Comparison of ENCODE assay signal across 1 cellular context in the genomic region with DNA sequence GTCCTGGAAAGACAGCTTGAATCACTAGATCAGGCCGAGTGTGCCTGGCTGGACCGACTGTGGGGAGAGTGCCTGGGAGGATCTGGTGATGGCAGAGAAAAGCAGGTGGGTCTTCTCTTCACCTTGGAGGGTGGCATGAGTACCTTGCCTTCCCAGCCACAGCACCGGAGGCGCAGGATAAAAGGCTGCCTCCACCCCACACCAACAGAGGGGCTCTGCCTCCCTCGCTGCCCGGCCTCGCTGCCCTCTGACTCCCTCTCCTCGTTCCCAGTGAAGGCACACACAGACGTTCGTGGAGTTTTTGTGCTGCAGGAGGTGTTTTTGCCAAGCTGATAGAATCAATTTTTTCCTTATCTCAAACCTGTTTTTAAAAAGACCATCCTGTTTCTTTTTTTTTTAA.
TF ChIP-seq lines count a peak whose summit lies in the region.

No MANE protein-coding gene starts in this region.

TF ChIP-seq in GM23338, 12 proteins besides CTCF, POLR2A, EP300 and RAD21 (continued from another document):
- TF ChIP-seq, protein P1, sequence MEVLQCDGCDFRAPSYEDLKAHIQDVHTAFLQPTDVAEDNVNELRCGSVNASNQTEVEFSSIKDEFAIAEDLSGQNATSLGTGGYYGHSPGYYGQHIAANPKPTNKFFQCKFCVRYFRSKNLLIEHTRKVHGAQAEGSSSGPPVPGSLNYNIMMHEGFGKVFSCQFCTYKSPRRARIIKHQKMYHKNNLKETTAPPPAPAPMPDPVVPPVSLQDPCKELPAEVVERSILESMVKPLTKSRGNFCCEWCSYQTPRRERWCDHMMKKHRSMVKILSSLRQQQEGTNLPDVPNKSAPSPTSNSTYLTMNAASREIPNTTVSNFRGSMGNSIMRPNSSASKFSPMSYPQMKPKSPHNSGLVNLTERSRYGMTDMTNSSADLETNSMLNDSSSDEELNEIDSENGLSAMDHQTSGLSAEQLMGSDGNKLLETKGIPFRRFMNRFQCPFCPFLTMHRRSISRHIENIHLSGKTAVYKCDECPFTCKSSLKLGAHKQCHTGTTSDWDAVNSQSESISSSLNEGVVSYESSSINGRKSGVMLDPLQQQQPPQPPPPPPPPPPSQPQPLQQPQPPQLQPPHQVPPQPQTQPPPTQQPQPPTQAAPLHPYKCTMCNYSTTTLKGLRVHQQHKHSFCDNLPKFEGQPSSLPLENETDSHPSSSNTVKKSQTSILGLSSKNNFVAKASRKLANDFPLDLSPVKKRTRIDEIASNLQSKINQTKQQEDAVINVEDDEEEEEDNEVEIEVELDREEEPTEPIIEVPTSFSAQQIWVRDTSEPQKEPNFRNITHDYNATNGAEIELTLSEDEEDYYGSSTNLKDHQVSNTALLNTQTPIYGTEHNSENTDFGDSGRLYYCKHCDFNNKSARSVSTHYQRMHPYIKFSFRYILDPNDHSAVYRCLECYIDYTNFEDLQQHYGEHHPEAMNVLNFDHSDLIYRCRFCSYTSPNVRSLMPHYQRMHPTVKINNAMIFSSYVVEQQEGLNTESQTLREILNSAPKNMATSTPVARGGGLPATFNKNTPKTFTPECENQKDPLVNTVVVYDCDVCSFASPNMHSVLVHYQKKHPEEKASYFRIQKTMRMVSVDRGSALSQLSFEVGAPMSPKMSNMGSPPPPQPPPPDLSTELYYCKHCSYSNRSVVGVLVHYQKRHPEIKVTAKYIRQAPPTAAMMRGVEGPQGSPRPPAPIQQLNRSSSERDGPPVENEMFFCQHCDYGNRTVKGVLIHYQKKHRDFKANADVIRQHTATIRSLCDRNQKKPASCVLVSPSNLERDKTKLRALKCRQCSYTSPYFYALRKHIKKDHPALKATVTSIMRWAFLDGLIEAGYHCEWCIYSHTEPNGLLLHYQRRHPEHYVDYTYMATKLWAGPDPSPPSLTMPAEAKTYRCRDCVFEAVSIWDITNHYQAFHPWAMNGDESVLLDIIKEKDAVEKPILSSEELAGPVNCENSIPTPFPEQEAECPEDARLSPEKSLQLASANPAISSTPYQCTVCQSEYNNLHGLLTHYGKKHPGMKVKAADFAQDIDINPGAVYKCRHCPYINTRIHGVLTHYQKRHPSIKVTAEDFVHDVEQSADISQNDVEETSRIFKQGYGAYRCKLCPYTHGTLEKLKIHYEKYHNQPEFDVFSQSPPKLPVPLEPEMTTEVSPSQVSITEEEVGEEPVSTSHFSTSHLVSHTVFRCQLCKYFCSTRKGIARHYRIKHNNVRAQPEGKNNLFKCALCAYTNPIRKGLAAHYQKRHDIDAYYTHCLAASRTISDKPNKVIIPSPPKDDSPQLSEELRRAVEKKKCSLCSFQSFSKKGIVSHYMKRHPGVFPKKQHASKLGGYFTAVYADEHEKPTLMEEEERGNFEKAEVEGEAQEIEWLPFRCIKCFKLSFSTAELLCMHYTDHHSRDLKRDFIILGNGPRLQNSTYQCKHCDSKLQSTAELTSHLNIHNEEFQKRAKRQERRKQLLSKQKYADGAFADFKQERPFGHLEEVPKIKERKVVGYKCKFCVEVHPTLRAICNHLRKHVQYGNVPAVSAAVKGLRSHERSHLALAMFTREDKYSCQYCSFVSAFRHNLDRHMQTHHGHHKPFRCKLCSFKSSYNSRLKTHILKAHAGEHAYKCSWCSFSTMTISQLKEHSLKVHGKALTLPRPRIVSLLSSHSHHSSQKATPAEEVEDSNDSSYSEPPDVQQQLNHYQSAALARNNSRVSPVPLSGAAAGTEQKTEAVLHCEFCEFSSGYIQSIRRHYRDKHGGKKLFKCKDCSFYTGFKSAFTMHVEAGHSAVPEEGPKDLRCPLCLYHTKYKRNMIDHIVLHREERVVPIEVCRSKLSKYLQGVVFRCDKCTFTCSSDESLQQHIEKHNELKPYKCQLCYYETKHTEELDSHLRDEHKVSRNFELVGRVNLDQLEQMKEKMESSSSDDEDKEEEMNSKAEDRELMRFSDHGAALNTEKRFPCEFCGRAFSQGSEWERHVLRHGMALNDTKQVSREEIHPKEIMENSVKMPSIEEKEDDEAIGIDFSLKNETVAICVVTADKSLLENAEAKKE (CRISPR knock-in tag; IDR thresholded peaks at IDR 0.05), result no peak
- no peak for TF ChIP-seq JUNB (IDR thresholded peaks at IDR 0.05; ENCODE audit: unreplicated experiment)
- TF ChIP-seq, protein P2, sequence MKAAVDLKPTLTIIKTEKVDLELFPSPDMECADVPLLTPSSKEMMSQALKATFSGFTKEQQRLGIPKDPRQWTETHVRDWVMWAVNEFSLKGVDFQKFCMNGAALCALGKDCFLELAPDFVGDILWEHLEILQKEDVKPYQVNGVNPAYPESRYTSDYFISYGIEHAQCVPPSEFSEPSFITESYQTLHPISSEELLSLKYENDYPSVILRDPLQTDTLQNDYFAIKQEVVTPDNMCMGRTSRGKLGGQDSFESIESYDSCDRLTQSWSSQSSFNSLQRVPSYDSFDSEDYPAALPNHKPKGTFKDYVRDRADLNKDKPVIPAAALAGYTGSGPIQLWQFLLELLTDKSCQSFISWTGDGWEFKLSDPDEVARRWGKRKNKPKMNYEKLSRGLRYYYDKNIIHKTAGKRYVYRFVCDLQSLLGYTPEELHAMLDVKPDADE (IDR thresholded peaks at IDR 0.05), result no peak
- no peak for TF ChIP-seq EZH2phosphoT487 (IDR thresholded peaks at IDR 0.05; ENCODE audit: unreplicated experiment)
- TF ChIP-seq NANOG (IDR thresholded peaks at IDR 0.05; ENCODE audit: borderline replicate concordance), result no peak
- TF ChIP-seq, protein P3, sequence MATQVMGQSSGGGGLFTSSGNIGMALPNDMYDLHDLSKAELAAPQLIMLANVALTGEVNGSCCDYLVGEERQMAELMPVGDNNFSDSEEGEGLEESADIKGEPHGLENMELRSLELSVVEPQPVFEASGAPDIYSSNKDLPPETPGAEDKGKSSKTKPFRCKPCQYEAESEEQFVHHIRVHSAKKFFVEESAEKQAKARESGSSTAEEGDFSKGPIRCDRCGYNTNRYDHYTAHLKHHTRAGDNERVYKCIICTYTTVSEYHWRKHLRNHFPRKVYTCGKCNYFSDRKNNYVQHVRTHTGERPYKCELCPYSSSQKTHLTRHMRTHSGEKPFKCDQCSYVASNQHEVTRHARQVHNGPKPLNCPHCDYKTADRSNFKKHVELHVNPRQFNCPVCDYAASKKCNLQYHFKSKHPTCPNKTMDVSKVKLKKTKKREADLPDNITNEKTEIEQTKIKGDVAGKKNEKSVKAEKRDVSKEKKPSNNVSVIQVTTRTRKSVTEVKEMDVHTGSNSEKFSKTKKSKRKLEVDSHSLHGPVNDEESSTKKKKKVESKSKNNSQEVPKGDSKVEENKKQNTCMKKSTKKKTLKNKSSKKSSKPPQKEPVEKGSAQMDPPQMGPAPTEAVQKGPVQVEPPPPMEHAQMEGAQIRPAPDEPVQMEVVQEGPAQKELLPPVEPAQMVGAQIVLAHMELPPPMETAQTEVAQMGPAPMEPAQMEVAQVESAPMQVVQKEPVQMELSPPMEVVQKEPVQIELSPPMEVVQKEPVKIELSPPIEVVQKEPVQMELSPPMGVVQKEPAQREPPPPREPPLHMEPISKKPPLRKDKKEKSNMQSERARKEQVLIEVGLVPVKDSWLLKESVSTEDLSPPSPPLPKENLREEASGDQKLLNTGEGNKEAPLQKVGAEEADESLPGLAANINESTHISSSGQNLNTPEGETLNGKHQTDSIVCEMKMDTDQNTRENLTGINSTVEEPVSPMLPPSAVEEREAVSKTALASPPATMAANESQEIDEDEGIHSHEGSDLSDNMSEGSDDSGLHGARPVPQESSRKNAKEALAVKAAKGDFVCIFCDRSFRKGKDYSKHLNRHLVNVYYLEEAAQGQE (IDR thresholded peaks at IDR 0.05; ENCODE audit: unreplicated experiment), result no peak
TF ChIP-seq in GM23338: peak in this region for 0.
